ENCODE assay signal across 1 cellular context in genomic region chr4:156568479-156568878, GRCh38.
TF ChIP-seq lines count a peak whose summit lies in the region.

No MANE protein-coding gene starts in this region.

TF ChIP-seq in GM23338, 12 proteins besides CTCF, POLR2A, EP300 and RAD21 (continued from another document):
- TF ChIP-seq ZNF462 (CRISPR knock-in tag; IDR thresholded peaks at IDR 0.05) (no peak), REST (IDR thresholded peaks at IDR 0.05; ENCODE audit: unreplicated experiment) (no peak), EZH2 (IDR thresholded peaks at IDR 0.05; ENCODE audit: low read depth, unreplicated experiment) (no peak), POLR2AphosphoS5 (IDR thresholded peaks at IDR 0.05; ENCODE audit: low read depth) (no peak), ETS1 (IDR thresholded peaks at IDR 0.05) (no peak), EZH2phosphoT487 (IDR thresholded peaks at IDR 0.05; ENCODE audit: unreplicated experiment) (no peak), CREB1 (CRISPR knock-in tag; IDR thresholded peaks at IDR 0.05; ENCODE audit: low read depth) (no peak)
